21 cellular contexts compared by ENCODE assay signal in genomic region chr11:125483592-125483991, GRCh38. TPM values are rescaled to one million over a fixed set of nuclear protein-coding genes. Genes with fewer than 3 reads are reported as not detected.
A peak's percentile ranks its signal among the peaks of the same experiment; 100 is the strongest.
DNase-seq lines count a peak whose midpoint lies in the region; ATAC-seq, FAIRE-seq and TF ChIP-seq lines count a peak whose summit lies in the region.
"Had no signal": no experiment of that assay in that cellular context is flagged by ENCODE, and none has a peak within 500 bp of the region (broad histone marks: within the 10 kb centered on the region; RNA-seq: fewer than 3 reads in every experiment).

No MANE protein-coding gene starts in this region.

- H3K9me3 ChIP-seq in K562 (replicated peaks; ENCODE audit: control insufficient read depth, insufficient read depth, low read depth, low read length) (no peaks in the 10 kb centered on the region), MG63 (no peaks in the 10 kb centered on the region)

- H3K79me2 ChIP-seq in K562 (ENCODE audit: control insufficient read depth, insufficient read depth, low read length) = no peaks in the 10 kb centered on the region

- H3K4me3 Mint-ChIP-seq in activated T-helper 2 cell treated with anti-CD3 and anti-CD28 coated beads, Interferon-gamma antibody, Interleukin-2, Interleukin-4, amounts not matched to agents 10 μg/mL and 5 μg/mL and 100 μg/mL, durations not matched to agents 14 hours and 24 hours and 36 hours (ENCODE audit: low read depth) = no peak overlapping the region
- H3K4me3 Mint-ChIP-seq: B cell had no signal

- H3K9ac ChIP-seq in K562 (ENCODE audit: insufficient read depth in 1 of 2, low read depth in 2 of 2, low read length in 2 of 2) = no peak overlapping the region

- H3K4me2 ChIP-seq in K562 (ENCODE audit: insufficient read depth, low read length) = no peak overlapping the region

- no peak overlapping the region for H3K4me3 ChIP-seq in K562
- H3K4me3 ChIP-seq in MG63 = no peak overlapping the region

- no peak for TF ChIP-seq POLR2A in K562 (conservative IDR thresholded peaks at IDR 0.05)

- peak; percentile 31 to 53 for ATAC-seq in left cardiac atrium
- no peak for ATAC-seq in left ventricle myocardium superior
- ATAC-seq in K562 = peak; percentile 24; the same call in 1 of the 3 replicates

- H3K4me1 Mint-ChIP-seq in activated T-helper 2 cell treated with anti-CD3 and anti-CD28 coated beads, Interferon-gamma antibody, Interleukin-2, Interleukin-4, amounts not matched to agents 10 μg/mL and 5 μg/mL and 100 μg/mL, durations not matched to agents 14 hours and 24 hours and 36 hours (ENCODE audit: low read depth) = no peaks in the 10 kb centered on the region
- H3K4me1 Mint-ChIP-seq: B cell, CD14-positive monocyte had no signal

- in situ Hi-C loops in K562 (cut with MboI) = no loop called here

- H3K27ac Mint-ChIP-seq in activated T-helper 2 cell treated with anti-CD3 and anti-CD28 coated beads, Interferon-gamma antibody, Interleukin-2, Interleukin-4, amounts not matched to agents 10 μg/mL and 5 μg/mL and 100 μg/mL, durations not matched to agents 14 hours and 24 hours and 36 hours = no peak overlapping the region
- H3K27ac Mint-ChIP-seq: B cell, CD14-positive monocyte had no signal

- TF ChIP-seq EP300 in K562 (IDR thresholded peaks at IDR 0.05; ENCODE audit: low read length) = no peak

- FAIRE-seq in K562 (lab: Jason Lieb, UNC) = no peak
- FAIRE-seq: A204.1, RCC 7860 had no signal

- CTCF ChIA-PET in K562 (lab: Yijun Ruan, JAX; ENCODE audit: low intra/inter-chr PET ratio) = no interaction called here

- no peaks in the 10 kb centered on the region for H3K9me3 Mint-ChIP-seq in activated T-helper 2 cell treated with anti-CD3 and anti-CD28 coated beads, Interferon-gamma antibody, Interleukin-2, Interleukin-4, amounts not matched to agents 10 μg/mL and 5 μg/mL and 100 μg/mL, durations not matched to agents 14 hours and 24 hours and 36 hours

- peaks cover 3 to 10% of the 10 kb centered on the region in 2 experiments; a peak in 3 of 5 replicates for H3K4me1 ChIP-seq in K562 (replicated peaks in 1 of 2; ENCODE audit: control insufficient read depth in 2 of 2, insufficient read depth in 2 of 2, low read length in 2 of 2)

- intact Hi-C loops in left cardiac atrium (cut with DNase I) (no loop called here), left ventricle myocardium superior (cut with micrococcal nuclease) (no loop called here), K562 (cut with micrococcal nuclease) (no loop called here)
- intact Hi-C loops in activated T-helper 2 cell treated with anti-CD3 and anti-CD28 coated beads, Interferon-gamma antibody, Interleukin-2, Interleukin-4, amounts not matched to agents 10 μg/mL and 5 μg/mL and 100 μg/mL, durations not matched to agents 14 hours and 24 hours and 36 hours (cut with micrococcal nuclease) = no loop called here

- no peak for DNase-seq in left cardiac atrium
- no peak for DNase-seq in left ventricle myocardium superior
- DNase-seq in K562 (ENCODE audit: extremely low read depth in 1 of 4, low spot score in 3 of 4) = no peak
- DNase-seq in fibroblast of peridontal ligament (ENCODE audit: extremely low read depth) = peak; percentile 18
- DNase-seq in activated T-helper 2 cell treated with anti-CD3 and anti-CD28 coated beads, Interferon-gamma antibody, Interleukin-2, Interleukin-4, amounts not matched to agents 10 μg/mL and 5 μg/mL and 100 μg/mL, durations not matched to agents 14 hours and 24 hours and 36 hours (ENCODE audit: low spot score) = no peak
- no peak for DNase-seq in NAMALWA (ENCODE audit: low spot score)
- no peak for DNase-seq in MG63
- DNase-seq: GDM1, Kasumi-1, MM.1S, NCI-H1092, NCI-H1436 treated with DMSO at 0.1 percent for 48 hours, NCI-H1930, NCI-H226, NCI-H774, OCI-M1, SHP77 had no signal

- H3K27me3 Mint-ChIP-seq in activated T-helper 2 cell treated with anti-CD3 and anti-CD28 coated beads, Interferon-gamma antibody, Interleukin-2, Interleukin-4, amounts not matched to agents 10 μg/mL and 5 μg/mL and 100 μg/mL, durations not matched to agents 14 hours and 24 hours and 36 hours (ENCODE audit: low read depth) = peaks cover 15% of the 10 kb centered on the region

- no peaks in the 10 kb centered on the region for H4K20me1 ChIP-seq in K562 (replicated peaks; ENCODE audit: control insufficient read depth, insufficient read depth, low read length)

- no peaks in the 10 kb centered on the region for H3K36me3 Mint-ChIP-seq in activated T-helper 2 cell treated with anti-CD3 and anti-CD28 coated beads, Interferon-gamma antibody, Interleukin-2, Interleukin-4, amounts not matched to agents 10 μg/mL and 5 μg/mL and 100 μg/mL, durations not matched to agents 14 hours and 24 hours and 36 hours (ENCODE audit: low read depth)
- H3K36me3 Mint-ChIP-seq: CD14-positive monocyte had no signal

- 11% methylated on average over 5 of the region's 5 CpGs for WGBS in K562 (ENCODE audit: insufficient coverage, low coverage, missing lambda C conversion rate)

- 0 out of 2 replicates have a peak overlapping the region, but pooled peaks have one; percentile 3 for H2AFZ ChIP-seq in K562 (ENCODE audit: low read depth, low read length)

- H3K36me3 ChIP-seq in K562 (ENCODE audit: control insufficient read depth, insufficient read depth, low read length) (no peaks in the 10 kb centered on the region), MG63 (peaks cover 5% of the 10 kb centered on the region)

- no peak for TF ChIP-seq RAD21 in K562 (CRISPR knock-in tag; conservative IDR thresholded peaks at IDR 0.05 in 1 of 2, IDR thresholded peaks at IDR 0.05 in 1 of 2)

- POLR2A ChIA-PET in K562 (lab: Yijun Ruan, JAX) = interaction anchor here (1.2 kb wide), 1 partner anchor 86 kb away, joined by 3 read pairs; the partner anchor contains the start of gene EI24

- no peak for TF ChIP-seq CTCF in K562 (IDR thresholded peaks at IDR 0.05 in 2 of 3, conservative IDR thresholded peaks at IDR 0.05 in 1 of 3; ENCODE audit: insufficient read depth in 2 of 3, low read depth in 1 of 3, low read length in 3 of 3)

- H3K9me1 ChIP-seq in K562 (ENCODE audit: control insufficient read depth, insufficient read depth, low read length) = no peaks in the 10 kb centered on the region

- H3K27me3 ChIP-seq in K562 (ENCODE audit: control insufficient read depth in 2 of 2, insufficient read depth in 2 of 2, low read length in 2 of 2) (no peaks in the 10 kb centered on the region), MG63 (no peaks in the 10 kb centered on the region)

- BruUV-seq in K562 (replicated peaks; lab: Mats Ljungman, UMichigan) = no TSS peak

- no peak overlapping the region for H3K27ac ChIP-seq in K562 (ENCODE audit: extremely low read depth, low read depth, low read length)

TF ChIP-seq in K562, 482 proteins besides CTCF, POLR2A, EP300 and RAD21 (continues in another document):
- peak; percentile 90 for TF ChIP-seq ESRRA (IDR thresholded peaks at IDR 0.05; ENCODE audit: borderline replicate concordance, low read depth)
- TF ChIP-seq NFE2L1 (tag; IDR thresholded peaks at IDR 0.05; ENCODE audit: borderline replicate concordance, low read depth) = no peak
- TF ChIP-seq CTBP1 (IDR thresholded peaks at IDR 0.05; ENCODE audit: borderline replicate concordance) = peak; percentile 30; the same call in 1 of the 2 replicates
- TF ChIP-seq ZNF707 (CRISPR knock-in tag; conservative IDR thresholded peaks at IDR 0.05) = no peak
- no peak for TF ChIP-seq SLC30A9 (CRISPR knock-in tag; IDR thresholded peaks at IDR 0.05)
- TF ChIP-seq ARID1B (IDR thresholded peaks at IDR 0.05) = peak; percentile 28; the same call in 1 of the 2 replicates
- no peak for TF ChIP-seq ZNF124 (CRISPR knock-in tag; IDR thresholded peaks at IDR 0.05)
- no peak for TF ChIP-seq UBTF (IDR thresholded peaks at IDR 0.05; ENCODE audit: borderline replicate concordance in 1 of 2, low read depth in 2 of 2, low read length in 2 of 2)

RNA-seq across cellular contexts. Expression of gene FEZ1, which starts 12.5 kb away (rescaled TPM):
- total RNA-seq in left cardiac atrium = 10 to 100 TPM; 59.0 to 62.2 TPM
- total RNA-seq in left ventricle myocardium superior = 49.9 TPM
- 4.1 and 5.5 TPM in 2 replicates for total RNA-seq in K562 (2011; cell fraction: chromatin; rRNA removed; ENCODE audit: low replicate concordance)
- total RNA-seq in K562 (2011; cell fraction: nucleolus; rRNA removed) = 1.3 and 1.6 TPM in 2 replicates
- 5.9 and 6.2 TPM in 2 replicates for total RNA-seq in K562 (2011; cell fraction: nucleoplasm; rRNA removed)
- total RNA-seq in K562 (2014; rRNA removed) = 6.7 and 10.0 TPM in 2 replicates
- total RNA-seq in K562 (2014; rRNA removed; fragmentation: Illumina TruSeq; extraction: Trizol) = 7.5 and 8.5 TPM in 2 replicates
- 8.1 and 8.8 TPM in 2 replicates for total RNA-seq in K562 (2015; rRNA removed; fragmentation: Illumina TruSeq; extraction: Trizol)
- total RNA-seq in K562 (2021) = 7.9 and 8.2 TPM in 2 replicates
- 10.6 and 13.0 TPM in 2 replicates for polyA plus RNA-seq in K562 (2011; rRNA removed)
- 7.9 and 11.9 TPM in 2 replicates for polyA plus RNA-seq in K562 (2011; cell fraction: cytosol; rRNA removed)
- 4.2 and 9.9 TPM in 2 replicates for polyA plus RNA-seq in K562 (2011; cell fraction: nucleus; rRNA removed)
- 11.3 and 11.6 TPM in 2 replicates for polyA plus RNA-seq in K562 (2012)
- polyA plus RNA-seq in K562 (2014; fragmentation: Illumina TruSeq; extraction: Trizol) = 9.2 and 11.2 TPM in 2 replicates
- polyA plus RNA-seq in K562 (2014; fragmentation: Nextera tagmentation; extraction: Ambion mirVana) = 1 to 10 TPM; 4.6 to 5.1 TPM
- polyA plus RNA-seq in K562 (2014; rRNA removed) = 6.6 and 9.2 TPM in 2 replicates
- polyA minus RNA-seq in K562 (2011; rRNA and poly(A)+ RNA removed) = 7.7 and 14.4 TPM in 2 replicates
- 4.2 and 6.9 TPM in 2 replicates for polyA minus RNA-seq in K562 (2011; cell fraction: cytosol; rRNA and poly(A)+ RNA removed)
- 0.94 and 4.2 TPM in 2 replicates for polyA minus RNA-seq in K562 (2011; cell fraction: nucleus; rRNA and poly(A)+ RNA removed)
- total RNA-seq in activated T-helper 2 cell treated with anti-CD3 and anti-CD28 coated beads, Interferon-gamma antibody, Interleukin-2, Interleukin-4, amounts not matched to agents 10 μg/mL and 5 μg/mL and 100 μg/mL, durations not matched to agents 14 hours and 24 hours and 36 hours = 0.80 and 1.1 TPM in 2 replicates
- 64.3 and 90.0 TPM in 2 replicates for total RNA-seq in MG63 (2014; rRNA removed; shearing (Covaris generic); ENCODE audit: low replicate concordance)
